In genomic region chr3:119322523-119323400, GRCh38 we compare ENCODE assay signal across 1 cellular context.
TF ChIP-seq lines count a peak whose summit lies in the region.

No MANE protein-coding gene starts in this region.

TF ChIP-seq in K562, 482 proteins besides CTCF, POLR2A, EP300 and RAD21 (continued from another document and continues in another):
- TF ChIP-seq RERE (CRISPR knock-in tag; IDR thresholded peaks at IDR 0.05; ENCODE audit: borderline replicate concordance) (no peak), HMGN3 (IDR thresholded peaks at IDR 0.05; ENCODE audit: borderline replicate concordance, extremely low read depth, insufficient read length, low read depth, low read length) (peak; percentile 55), CCNT2 (IDR thresholded peaks at IDR 0.05; ENCODE audit: borderline replicate concordance, extremely low read depth, insufficient read length, low read depth, low read length) (peak; percentile 76), MYC (IDR thresholded peaks at IDR 0.05; ENCODE audit: low read depth, low read length) (peak; percentile 57; the same call in 1 of the 2 replicates), MYC (CRISPR knock-in tag; IDR thresholded peaks at IDR 0.05; ENCODE audit: borderline replicate concordance, low read depth) (no peak), CTBP1 (IDR thresholded peaks at IDR 0.05; ENCODE audit: borderline replicate concordance) (peak; percentile 43; the same call in 1 of the 2 replicates), RFX7 (CRISPR knock-in tag; IDR thresholded peaks at IDR 0.05) (no peak), KAT2B (IDR thresholded peaks at IDR 0.05; ENCODE audit: low read depth, low read length) (no peak), LEF1 (IDR thresholded peaks at IDR 0.05) (no peak), HEY1 (CRISPR knock-in tag; IDR thresholded peaks at IDR 0.05; ENCODE audit: borderline replicate concordance) (no peak), HLTF (IDR thresholded peaks at IDR 0.05) (no peak), CXXC5 (CRISPR knock-in tag; IDR thresholded peaks at IDR 0.05) (peak; percentile 88), PKNOX1 (IDR thresholded peaks at IDR 0.05) (no peak), NR3C1 (CRISPR knock-in tag; IDR thresholded peaks at IDR 0.05) (no peak), ZFX (CRISPR knock-in tag; IDR thresholded peaks at IDR 0.05) (peak; percentile 88), PPARD (CRISPR knock-in tag; IDR thresholded peaks at IDR 0.05) (no peak), MIER1 (IDR thresholded peaks at IDR 0.05; ENCODE audit: low read depth) (no peak), FIP1L1 (IDR thresholded peaks at IDR 0.05; ENCODE audit: low read depth, low read length, poor library complexity, severe bottlenecking) (no peak), CUX1 (CRISPR knock-in tag; IDR thresholded peaks at IDR 0.05) (no peak), SMAD3 (CRISPR knock-in tag; conservative IDR thresholded peaks at IDR 0.05) (no peak), ZNF395 (CRISPR knock-in tag; IDR thresholded peaks at IDR 0.05) (no peak), PRMT5 (CRISPR knock-in tag; IDR thresholded peaks at IDR 0.05) (no peak), CREBBP (IDR thresholded peaks at IDR 0.05; ENCODE audit: low read depth, low read length) (no peak), SAP30 (IDR thresholded peaks at IDR 0.05; ENCODE audit: borderline replicate concordance, insufficient read depth, low read depth, low read length, poor library complexity, severe bottlenecking) (no peak), CHD7 (IDR thresholded peaks at IDR 0.05; ENCODE audit: low read depth, low read length) (no peak), NCOA2 (IDR thresholded peaks at IDR 0.05; ENCODE audit: partially characterized antibody in 2 of 2) (no peak), KLF16 (IDR thresholded peaks at IDR 0.05) (no peak), MAZ (CRISPR knock-in tag; conservative IDR thresholded peaks at IDR 0.05 in 1 of 2, IDR thresholded peaks at IDR 0.05 in 1 of 2) (peak in 1 of 2 experiments; percentile 37; a peak in 2 of 4 replicates), SREBF2 (CRISPR knock-in tag; IDR thresholded peaks at IDR 0.05) (no peak), YBX1 (IDR thresholded peaks at IDR 0.05) (no peak), ZNF589 (CRISPR knock-in tag; IDR thresholded peaks at IDR 0.05; ENCODE audit: low read depth) (peak; percentile 84; the same call in 1 of the 2 replicates), GTF2F1 (IDR thresholded peaks at IDR 0.05; ENCODE audit: low read depth, low read length) (no peak; the same call in 1 of the 2 replicates), ZNF253 (CRISPR knock-in tag; conservative IDR thresholded peaks at IDR 0.05) (no peak), CREM (IDR thresholded peaks at IDR 0.05; ENCODE audit: low read depth) (peak; percentile 81)
